14 cellular contexts compared by ENCODE assay signal in genomic region chr2:101063352-101063751, GRCh38.
DNase-seq lines count a peak whose midpoint lies in the region; ATAC-seq and TF ChIP-seq lines count a peak whose summit lies in the region.
"Had no signal": no experiment of that assay in that cellular context is flagged by ENCODE, and none has a peak within 500 bp of the region (broad histone marks: within the 10 kb centered on the region; RNA-seq: fewer than 3 reads in every experiment).

No MANE protein-coding gene starts in this region.

- TF ChIP-seq POLR2A in gastroesophageal sphincter (IDR thresholded peaks at IDR 0.05) = no peak

- H3K4me3 ChIP-seq in gastroesophageal sphincter (no peak overlapping the region), retinal pigment epithelial cell (ENCODE audit: low read length) (no peak overlapping the region)
- H3K4me3 ChIP-seq: tibial nerve had no signal

- TF ChIP-seq EP300 in gastroesophageal sphincter (IDR thresholded peaks at IDR 0.05) = no peak

- WGBS in gastroesophageal sphincter (ENCODE audit: low coverage in 1 of 2), 2 donors = 13 to 16% methylated on average over 2 of the region's 2 CpGs

- H3K4me1 ChIP-seq in gastroesophageal sphincter = peaks cover 4 to 40% (median 17%) of the 10 kb centered on the region in 3 donors

- H3K27me3 ChIP-seq in gastroesophageal sphincter = no peaks in the 10 kb centered on the region
- H3K27me3 ChIP-seq: tibial nerve had no signal

- H3K36me3 ChIP-seq in gastroesophageal sphincter = peaks cover 0 to 2% of the 10 kb centered on the region in 2 donors

- H3K9me3 ChIP-seq in gastroesophageal sphincter = no peaks in the 10 kb centered on the region
- H3K9me3 ChIP-seq: tibial nerve had no signal

- peak; percentile 39 for ATAC-seq in gastroesophageal sphincter
- ATAC-seq in HG03354 (IDR thresholded peaks at IDR 0.05; ENCODE audit: poor library complexity, severe bottlenecking, unreplicated experiment) = no peak

- no peak for TF ChIP-seq CTCF in gastroesophageal sphincter (IDR thresholded peaks at IDR 0.05)
- no peak for TF ChIP-seq CTCF in retinal pigment epithelial cell (conservative IDR thresholded peaks at IDR 0.05; ENCODE audit: low read depth, low read length)

- DNase-seq in EH (ENCODE audit: low read depth) (peak; percentile 78), astrocyte of the hippocampus (ENCODE audit: low read depth, low spot score) (peak; percentile 32), retinal pigment epithelial cell (ENCODE audit: low read depth) (peak; percentile 49), NCI-H2081 treated with DMSO at 0.1 percent for 48 hours (lab: John Stamatoyannopoulos, UW) (no peak), NCI-H187 treated with DMSO at 0.1 percent for 48 hours (lab: John Stamatoyannopoulos, UW) (no peak)
- no peak for DNase-seq in activated T-cell treated with anti-CD3 and anti-CD28 coated beads, Interleukin-2, amount 50 U/mL, for 1 hour
- DNase-seq: activated CD4-positive, alpha-beta memory T cell treated with anti-CD3 and anti-CD28 coated beads, Interleukin-2, amount 10 ng/mL, durations not matched to agents 7 days and 5 days; activated naive CD4-positive, alpha-beta T cell treated with anti-CD3 and anti-CD28 coated beads, Interleukin-2, amount 50 U/mL, for 16 hours; effector CD8-positive, alpha-beta T cell; NCI-H146; nucleus accumbens had no signal

- H3K27ac ChIP-seq in gastroesophageal sphincter = peak overlapping the region in 2 of 4 donors; percentile 35 to 45

Comparison
In these comparisons a context has a peak if more than half of its experiments do, and no peak if none do; other contexts are left out.
1. DNase-seq: peak in EH (single experiment), astrocyte of the hippocampus (single experiment) and retinal pigment epithelial cell (single experiment); none in activated T-cell treated with anti-CD3 and anti-CD28 coated beads, Interleukin-2, amount 50 U/mL, for 1 hour (single experiment), NCI-H2081 treated with DMSO at 0.1 percent for 48 hours (single experiment) and NCI-H187 treated with DMSO at 0.1 percent for 48 hours (single experiment).